Comparison of ENCODE assay signal across 21 cellular contexts in genomic region chr12:58967551-58967950, GRCh38. TPM values are rescaled to one million over a fixed set of nuclear protein-coding genes. Genes with fewer than 3 reads are reported as not detected.
DNase-seq lines count a peak whose midpoint lies in the region; ATAC-seq, FAIRE-seq and TF ChIP-seq lines count a peak whose summit lies in the region.
"Had no signal": no experiment of that assay in that cellular context is flagged by ENCODE, and none has a peak within 500 bp of the region (broad histone marks: within the 10 kb centered on the region; RNA-seq: fewer than 3 reads in every experiment).

No MANE protein-coding gene starts in this region.

- H3K27me3 Mint-ChIP-seq in glutamatergic neuron (ENCODE audit: unreplicated experiment): peaks cover 1% of the 10 kb centered on the region
- H3K27me3 Mint-ChIP-seq: activated CD8-positive, alpha-beta memory T cell treated with anti-CD3 and anti-CD28 coated beads, Interleukin-2, amount 10 ng/mL, durations not matched to agents 7 days and 5 days had no signal

- no peak overlapping the region for H3K9ac ChIP-seq in smooth muscle cell (ENCODE audit: low read depth)

- no peak overlapping the region for H3K4me2 ChIP-seq in smooth muscle cell

- H3K36me3 Mint-ChIP-seq in glutamatergic neuron (ENCODE audit: unreplicated experiment): no peaks in the 10 kb centered on the region
- H3K36me3 Mint-ChIP-seq: activated CD8-positive, alpha-beta memory T cell treated with anti-CD3 and anti-CD28 coated beads, Interleukin-2, amount 10 ng/mL, durations not matched to agents 7 days and 5 days had no signal

- 97% methylated on average over 4 of the region's 4 CpGs for WGBS in smooth muscle cell (ENCODE audit: low lambda C conversion rate)

- H3K9me3 Mint-ChIP-seq in glutamatergic neuron (ENCODE audit: unreplicated experiment): peaks cover 2% of the 10 kb centered on the region
- H3K9me3 Mint-ChIP-seq: T-helper 1 cell treated with Interleukin-12 subunit alpha and Interleukin-12 subunit beta and Interleukin-4 antibody, amounts not matched to agents 30 μg/mL and 1 μg/mL, for 36 hours had no signal

- H3K9me3 ChIP-seq in smooth muscle cell (replicated peaks; ENCODE audit: low read depth): no peaks in the 10 kb centered on the region
- H3K9me3 ChIP-seq: right lobe of liver had no signal

- peaks cover 12% of the 10 kb centered on the region for H3K4me1 Mint-ChIP-seq in glutamatergic neuron (ENCODE audit: low read depth, unreplicated experiment)
- H3K4me1 Mint-ChIP-seq: activated CD8-positive, alpha-beta memory T cell treated with anti-CD3 and anti-CD28 coated beads, Interleukin-2, amount 10 ng/mL, durations not matched to agents 7 days and 5 days had no signal

- H3K4me3 ChIP-seq in bronchial epithelial cell (ENCODE audit: low read depth, low read length): no peak overlapping the region
- H3K4me3 ChIP-seq in smooth muscle cell: no peak overlapping the region
- H3K4me3 ChIP-seq: right lobe of liver had no signal

- H2AFZ ChIP-seq in smooth muscle cell (ENCODE audit: low read depth): no peak overlapping the region

- no peak overlapping the region for H3K4me3 Mint-ChIP-seq in glutamatergic neuron (ENCODE audit: unreplicated experiment)
- H3K4me3 Mint-ChIP-seq: activated CD8-positive, alpha-beta memory T cell treated with anti-CD3 and anti-CD28 coated beads, Interleukin-2, amount 10 ng/mL, durations not matched to agents 7 days and 5 days; T-helper 1 cell treated with Interleukin-12 subunit alpha and Interleukin-12 subunit beta and Interleukin-4 antibody, amounts not matched to agents 30 μg/mL and 1 μg/mL, for 36 hours had no signal

- no peak for ATAC-seq in HG03439 (IDR thresholded peaks at IDR 0.05; ENCODE audit: unreplicated experiment)
- ATAC-seq: activated CD4-positive, CD25-positive, alpha-beta regulatory T cell treated with anti-CD3 and anti-CD28 coated beads, Interleukin-2, amount 50 U/mL, for 24 hours; activated CD8-positive, alpha-beta memory T cell treated with anti-CD3 and anti-CD28 coated beads, Interleukin-2, amount 10 ng/mL, durations not matched to agents 7 days and 5 days; left cardiac atrium; right lobe of liver had no signal

- DNase-seq in DMS53 (lab: John Stamatoyannopoulos, UW) (peak; percentile 97), NCI-H2029 treated with DMSO at 0.1 percent for 48 hours (lab: John Stamatoyannopoulos, UW) (peak; percentile 62), bronchial epithelial cell (ENCODE audit: low read depth) (peak; percentile 75), glutamatergic neuron (no peak), KG1 (lab: John Stamatoyannopoulos, UW) (no peak), smooth muscle cell (lab: John Stamatoyannopoulos, UW; ENCODE audit: unreplicated experiment) (no peak), activated T-cell treated with anti-CD3 and anti-CD28 coated beads for 4 hours (no peak)
- DNase-seq: activated CD8-positive, alpha-beta memory T cell treated with anti-CD3 and anti-CD28 coated beads, Interleukin-2, amount 10 ng/mL, durations not matched to agents 7 days and 5 days; activated gamma-delta T cell treated with Interleukin-2 at 50 U/mL for 16 hours; H7; hypothalamus; left cardiac atrium; NCI-H82; nucleus accumbens; right lobe of liver; stimulated activated CD4-positive, alpha-beta T cell treated with anti-CD3 and anti-CD28 coated beads, Interleukin-2, amount 100 ng/mL, for 48 hours had no signal

- no peak for FAIRE-seq in bronchial epithelial cell (lab: Jason Lieb, UNC)
- FAIRE-seq: endothelial cell of umbilical vein had no signal

- H3K27me3 ChIP-seq in bronchial epithelial cell (ENCODE audit: control insufficient read depth, insufficient read depth, low read length): no peaks in the 10 kb centered on the region
- no peaks in the 10 kb centered on the region for H3K27me3 ChIP-seq in smooth muscle cell (ENCODE audit: low read depth)
- H3K27me3 ChIP-seq: right lobe of liver had no signal

- TF ChIP-seq CTCF in bronchial epithelial cell (IDR thresholded peaks at IDR 0.05; ENCODE audit: insufficient read depth, low read length, severe bottlenecking) (no peak), glutamatergic neuron (IDR thresholded peaks at IDR 0.05; ENCODE audit: partially characterized antibody, unreplicated experiment) (no peak), smooth muscle cell (IDR thresholded peaks at IDR 0.05; ENCODE audit: borderline replicate concordance, insufficient read depth, poor library complexity, severe bottlenecking) (no peak)

- peak overlapping the region; percentile 86 for H3K27ac Mint-ChIP-seq in glutamatergic neuron (ENCODE audit: unreplicated experiment)
- H3K27ac Mint-ChIP-seq: activated CD8-positive, alpha-beta memory T cell treated with anti-CD3 and anti-CD28 coated beads, Interleukin-2, amount 10 ng/mL, durations not matched to agents 7 days and 5 days; T-helper 1 cell treated with Interleukin-12 subunit alpha and Interleukin-12 subunit beta and Interleukin-4 antibody, amounts not matched to agents 30 μg/mL and 1 μg/mL, for 36 hours had no signal

- no peaks in the 10 kb centered on the region for H4K20me1 ChIP-seq in smooth muscle cell (ENCODE audit: low read depth)

- H3K36me3 ChIP-seq in bronchial epithelial cell (ENCODE audit: control insufficient read depth, insufficient read depth, low read length): no peaks in the 10 kb centered on the region
- H3K36me3 ChIP-seq in smooth muscle cell (ENCODE audit: low read depth): no peaks in the 10 kb centered on the region
- H3K36me3 ChIP-seq: right lobe of liver had no signal

- no peaks in the 10 kb centered on the region for H3K79me2 ChIP-seq in smooth muscle cell (ENCODE audit: low read depth)

- no peaks in the 10 kb centered on the region for H3F3A ChIP-seq in smooth muscle cell (ENCODE audit: low read depth)

- no peak overlapping the region for H3K27ac ChIP-seq in smooth muscle cell (ENCODE audit: low read depth)
- H3K27ac ChIP-seq: right lobe of liver had no signal

- H3K4me1 ChIP-seq in smooth muscle cell (ENCODE audit: low read depth): no peaks in the 10 kb centered on the region
- H3K4me1 ChIP-seq: right lobe of liver had no signal

RNA-seq across cellular contexts. Expression of gene LRIG3, which starts 47.2 kb away (rescaled TPM):
- total RNA-seq in bronchial epithelial cell (30.6 and 44.5 TPM in 2 replicates), glutamatergic neuron (ENCODE audit: unreplicated experiment) (6.9 TPM), smooth muscle cell (19.9 and 22.4 TPM in 2 replicates)
- polyA plus RNA-seq in smooth muscle cell: 6.7 and 9.0 TPM in 2 replicates
- total RNA-seq: mononuclear cell had no signal

Comparison
In these comparisons a context has a peak if more than half of its experiments do, and no peak if none do; other contexts are left out.
1. DNase-seq: peak in DMS53 (single experiment), NCI-H2029 treated with DMSO at 0.1 percent for 48 hours (single experiment) and bronchial epithelial cell (single experiment); none in glutamatergic neuron (single experiment), KG1 (single experiment), smooth muscle cell (single experiment) and activated T-cell treated with anti-CD3 and anti-CD28 coated beads for 4 hours (single experiment).